Comparison of ENCODE assay signal across 9 cellular contexts in genomic region chr20:62132421-62132820, GRCh38. TPM values are rescaled to one million over a fixed set of nuclear protein-coding genes. Genes with fewer than 3 reads are reported as not detected.
DNase-seq lines count a peak whose midpoint lies in the region; ATAC-seq and TF ChIP-seq lines count a peak whose summit lies in the region.
"Had no signal": no experiment of that assay in that cellular context is flagged by ENCODE, and none has a peak within 500 bp of the region (broad histone marks: within the 10 kb centered on the region; RNA-seq: fewer than 3 reads in every experiment).

No MANE protein-coding gene starts in this region.

- peak overlapping the region; percentile 79 for H3K27ac Mint-ChIP-seq in T-helper 17 cell

- H3K27me3 Mint-ChIP-seq in T-helper 17 cell = no peaks in the 10 kb centered on the region

- H3K4me3 ChIP-seq in esophagus squamous epithelium = no peak overlapping the region
- peak overlapping the region; percentile 22 for H3K4me3 ChIP-seq in psoas muscle

- H3K27ac ChIP-seq in esophagus squamous epithelium (peak overlapping the region in 3 of 4 donors; percentile 41 to 57 (median 52)), psoas muscle (peak overlapping the region; percentile 67)

- no peaks in the 10 kb centered on the region for H3K27me3 ChIP-seq in esophagus squamous epithelium
- H3K27me3 ChIP-seq in psoas muscle (ENCODE audit: insufficient read depth in 3 of 3, low read length in 2 of 3) = no peaks in the 10 kb centered on the region

- H3K4me3 Mint-ChIP-seq in T-helper 17 cell = peak overlapping the region; percentile 71

- WGBS in esophagus squamous epithelium, 2 donors = 72 to 78% methylated on average over 6 to 7 of the region's 7 CpGs
- WGBS in psoas muscle, 3 donors = 55 to 70% (median 66%) methylated on average over 7 of the region's 7 CpGs

- TF ChIP-seq CTCF in esophagus squamous epithelium (IDR thresholded peaks at IDR 0.05) = no peak
- no peak for TF ChIP-seq CTCF in psoas muscle (IDR thresholded peaks at IDR 0.05)

- H3K36me3 ChIP-seq in esophagus squamous epithelium (peaks cover 32 to 100% (median 53%) of the 10 kb centered on the region in 3 donors), psoas muscle (ENCODE audit: insufficient read depth in 1 of 2, low read depth in 1 of 2) (peaks cover 12 to 99% of the 10 kb centered on the region in 2 donors)

- DNase-seq in GF-D8 (lab: John Stamatoyannopoulos, UW) (peak; percentile 38), T-helper 17 cell (no peak), esophagus squamous epithelium (lab: John Stamatoyannopoulos, UW) (no peak), psoas muscle (peak; percentile 56 to 62), DMS53 treated with DMSO at 0.1 percent for 48 hours (lab: John Stamatoyannopoulos, UW; ENCODE audit: unreplicated experiment) (no peak), retina (no peak)
- DNase-seq: NCI-H1048, NCI-H524 treated with DMSO at 0.1 percent for 48 hours had no signal

- intact Hi-C loops in esophagus squamous epithelium (cut with DNase I) (no loop called here), psoas muscle (cut with DNase I) (no loop called here)

- H3K4me1 Mint-ChIP-seq in T-helper 17 cell = peaks cover 28% of the 10 kb centered on the region

- no peak for ATAC-seq in T-helper 17 cell
- peak; percentile 39 to 68 (median 53) for ATAC-seq in psoas muscle
- ATAC-seq in GM21381 (IDR thresholded peaks at IDR 0.05; ENCODE audit: unreplicated experiment) = no peak

- TF ChIP-seq POLR2A in esophagus squamous epithelium (IDR thresholded peaks at IDR 0.05) = no peak

- H3K4me1 ChIP-seq in esophagus squamous epithelium (peaks cover 0 to 38% (median 7%) of the 10 kb centered on the region in 3 donors), psoas muscle (peaks cover 46% of the 10 kb centered on the region)

- H3K36me3 Mint-ChIP-seq in T-helper 17 cell (ENCODE audit: low read depth) = peaks cover 6% of the 10 kb centered on the region

- no peaks in the 10 kb centered on the region for H3K9me3 ChIP-seq in T-helper 17 cell (ENCODE audit: control insufficient read depth, low read length, poor library complexity, severe bottlenecking)
- no peaks in the 10 kb centered on the region for H3K9me3 ChIP-seq in esophagus squamous epithelium
- no peaks in the 10 kb centered on the region for H3K9me3 ChIP-seq in psoas muscle

RNA-seq across cellular contexts. Expression of gene LSM14B, which starts 10.1 kb away (rescaled TPM):
- total RNA-seq in T-helper 17 cell = 10 to 100 TPM; 32.3 to 34.1 TPM
- 10 to 100 TPM; 18.1 to 30.5 (median 21.7) TPM for total RNA-seq in esophagus squamous epithelium
- total RNA-seq in psoas muscle = 10 to 100 TPM; 52.4 to 67.0 (median 60.8) TPM
- polyA plus RNA-seq in psoas muscle = 10 to 100 TPM; 26.4 to 54.2 (median 39.6) TPM

RNA-seq across cellular contexts. Expression of gene PSMA7, which starts 10.8 kb away (rescaled TPM):
- 100 to 1,000 TPM; 144 to 158 TPM for total RNA-seq in T-helper 17 cell
- total RNA-seq in esophagus squamous epithelium = 100 to 1,000 TPM; 230 to 373 (median 297) TPM
- total RNA-seq in psoas muscle = 100 to 1,000 TPM; 307 to 499 (median 459) TPM
- polyA plus RNA-seq in psoas muscle = 1,000 to 10,000 TPM in 1 of 3 donors, 100 to 1,000 TPM in 2; 652 to 1,146 (median 986) TPM

RNA-seq across cellular contexts. Expression of gene SS18L1, which starts 11.1 kb away (rescaled TPM):
- 10 to 100 TPM; 13.1 to 16.0 TPM for total RNA-seq in T-helper 17 cell
- total RNA-seq in esophagus squamous epithelium = 10 to 100 TPM in 3 of 4 donors, 1 to 10 TPM in 1; 7.8 to 24.5 (median 15.0) TPM
- 10 to 100 TPM; 10.2 to 18.0 (median 13.2) TPM for total RNA-seq in psoas muscle
- 10 to 100 TPM; 10.1 to 12.7 (median 10.3) TPM for polyA plus RNA-seq in psoas muscle

RNA-seq across cellular contexts. Expression of gene MTG2, which starts 50.4 kb away (rescaled TPM):
- total RNA-seq in T-helper 17 cell = 10 to 100 TPM; 13.8 to 14.3 TPM
- 10 to 100 TPM; 17.4 to 25.5 (median 21.7) TPM for total RNA-seq in esophagus squamous epithelium
- 10 to 100 TPM; 29.5 to 56.5 (median 39.6) TPM for total RNA-seq in psoas muscle
- 10 to 100 TPM; 25.0 to 56.2 (median 46.7) TPM for polyA plus RNA-seq in psoas muscle

Comparison
In these comparisons a context has a peak if more than half of its experiments do, and no peak if none do; other contexts are left out.
1. DNase-seq: peak in GF-D8 (single experiment) and psoas muscle (2 of 2); none in T-helper 17 cell (0 of 3), esophagus squamous epithelium (single experiment), DMS53 treated with DMSO at 0.1 percent for 48 hours (single experiment) and retina (single experiment).
2. ATAC-seq: peak in psoas muscle (4 of 4); none in T-helper 17 cell (single experiment) and GM21381 (single experiment).